ENCODE assay signal across 25 cellular contexts in the genomic region with DNA sequence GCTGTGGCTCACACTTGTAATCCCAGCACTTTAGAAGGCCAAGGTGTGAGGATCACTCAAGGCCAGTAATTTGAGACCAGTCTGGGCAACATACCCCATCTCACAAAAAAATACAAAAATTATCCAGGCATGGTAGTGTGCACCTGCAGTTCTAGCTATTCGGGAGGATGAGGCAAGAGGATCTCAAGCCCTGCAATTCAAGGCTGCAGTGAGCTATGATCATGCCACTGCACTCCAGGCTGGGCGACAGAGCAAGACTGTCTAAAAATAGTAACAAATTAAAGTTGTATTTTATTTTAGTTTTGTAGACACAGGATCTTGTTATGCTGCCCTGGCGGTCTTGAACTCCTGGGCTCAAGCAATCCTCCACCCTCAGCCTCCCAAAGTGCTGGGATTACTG. TPM values are rescaled to one million over a fixed set of nuclear protein-coding genes. Genes with fewer than 3 reads are reported as not detected.
A peak's percentile ranks its signal among the peaks of the same experiment; 100 is the strongest.
DNase-seq lines count a peak whose midpoint lies in the region; ATAC-seq and TF ChIP-seq lines count a peak whose summit lies in the region.
"Had no signal": no experiment of that assay in that cellular context is flagged by ENCODE, and none has a peak within 500 bp of the region (broad histone marks: within the 10 kb centered on the region; RNA-seq: fewer than 3 reads in every experiment).

No MANE protein-coding gene starts in this region.

- H3K27ac Mint-ChIP-seq in CD8-positive, alpha-beta memory T cell, result no peak overlapping the region
- H3K27ac Mint-ChIP-seq: activated CD8-positive, alpha-beta T cell treated with anti-CD3 and anti-CD28 coated beads, Interleukin-2, amount 10 ng/mL, durations not matched to agents 7 days and 5 days; activated naive CD8-positive, alpha-beta T cell treated with anti-CD3 and anti-CD28 coated beads, Interleukin-2, amount 50 U/mL, for 24 hours; CD4-positive, alpha-beta T cell; memory B cell had no signal

- no peak overlapping the region for H3K4me3 Mint-ChIP-seq in CD8-positive, alpha-beta memory T cell
- H3K4me3 Mint-ChIP-seq: activated CD8-positive, alpha-beta T cell treated with anti-CD3 and anti-CD28 coated beads, Interleukin-2, amount 10 ng/mL, durations not matched to agents 7 days and 5 days; activated naive CD8-positive, alpha-beta T cell treated with anti-CD3 and anti-CD28 coated beads, Interleukin-2, amount 50 U/mL, for 24 hours; CD4-positive, alpha-beta T cell; memory B cell had no signal

- no peak overlapping the region for H3K4me3 ChIP-seq in ascending aorta
- H3K4me3 ChIP-seq in right cardiac atrium (ENCODE audit: low read length), result no peak overlapping the region
- no peak overlapping the region for H3K4me3 ChIP-seq in subcutaneous abdominal adipose tissue (ENCODE audit: low read depth in 1 of 5, low read length in 5 of 5)
- H3K4me3 ChIP-seq in CD8-positive, alpha-beta memory T cell (ENCODE audit: low read length), result no peak overlapping the region

- peaks cover 0 to 13% (median 0%) of the 10 kb centered on the region in 3 donors for H3K36me3 Mint-ChIP-seq in CD8-positive, alpha-beta memory T cell

- CTCF ChIA-PET in CD8-positive, alpha-beta memory T cell (lab: Charles Lee), result no interaction called here

- peaks cover 0 to 7% (median 5%) of the 10 kb centered on the region in 5 donors for H3K9me3 Mint-ChIP-seq in CD8-positive, alpha-beta memory T cell

- TF ChIP-seq CTCF in ascending aorta (IDR thresholded peaks at IDR 0.05), result no peak

- H3K36me3 ChIP-seq in ascending aorta (no peaks in the 10 kb centered on the region), subcutaneous abdominal adipose tissue (ENCODE audit: control insufficient read depth in 5 of 5, insufficient read depth in 5 of 5, low read length in 5 of 5) (no peaks in the 10 kb centered on the region)
- H3K36me3 ChIP-seq in CD8-positive, alpha-beta memory T cell (ENCODE audit: insufficient read depth, low read length), result no peaks in the 10 kb centered on the region
- H3K36me3 ChIP-seq: neutrophil had no signal

- H3K4me1 ChIP-seq in ascending aorta (peaks cover 5 to 26% of the 10 kb centered on the region in 2 donors), right cardiac atrium (ENCODE audit: control insufficient read depth, insufficient read depth, low read length) (peaks cover 14% of the 10 kb centered on the region), subcutaneous abdominal adipose tissue (ENCODE audit: control insufficient read depth in 5 of 5, insufficient read depth in 5 of 5, low read length in 5 of 5) (peaks cover 0 to 37% (median 7%) of the 10 kb centered on the region in 5 donors)
- H3K4me1 ChIP-seq in CD8-positive, alpha-beta memory T cell (ENCODE audit: insufficient read depth, low read length), result no peaks in the 10 kb centered on the region

- peaks cover 0 to 8% (median 2%) of the 10 kb centered on the region in 3 donors for H3K4me1 Mint-ChIP-seq in CD8-positive, alpha-beta memory T cell

- no peaks in the 10 kb centered on the region for H3K27me3 Mint-ChIP-seq in CD8-positive, alpha-beta memory T cell
- H3K27me3 Mint-ChIP-seq: activated naive CD8-positive, alpha-beta T cell treated with anti-CD3 and anti-CD28 coated beads, Interleukin-2, amount 50 U/mL, for 24 hours; CD4-positive, alpha-beta T cell had no signal

- POLR2A ChIA-PET in CD8-positive, alpha-beta memory T cell (lab: Charles Lee), result no interaction called here

- no peaks in the 10 kb centered on the region for H3K9me3 ChIP-seq in ascending aorta
- H3K9me3 ChIP-seq in right cardiac atrium (ENCODE audit: control insufficient read depth, low read length), result no peaks in the 10 kb centered on the region
- no peaks in the 10 kb centered on the region for H3K9me3 ChIP-seq in subcutaneous abdominal adipose tissue (ENCODE audit: control insufficient read depth in 5 of 5, low read length in 5 of 5)
- H3K9me3 ChIP-seq in CD8-positive, alpha-beta memory T cell (ENCODE audit: low read length), result no peaks in the 10 kb centered on the region
- H3K9me3 ChIP-seq: neutrophil had no signal

- ATAC-seq in right cardiac atrium (no peak), HG02588 (IDR thresholded peaks at IDR 0.05; ENCODE audit: unreplicated experiment) (no peak), GM21717 (IDR thresholded peaks at IDR 0.05; ENCODE audit: unreplicated experiment) (no peak)
- ATAC-seq: activated CD8-positive, alpha-beta T cell treated with anti-CD3 and anti-CD28 coated beads, Interleukin-2, amount 10 ng/mL, durations not matched to agents 7 days and 5 days; activated naive CD8-positive, alpha-beta T cell treated with anti-CD3 and anti-CD28 coated beads, Interleukin-2, amount 50 U/mL, for 24 hours had no signal

- H3K27me3 ChIP-seq in ascending aorta (no peaks in the 10 kb centered on the region), right cardiac atrium (ENCODE audit: control insufficient read depth, insufficient read depth) (no peaks in the 10 kb centered on the region), subcutaneous abdominal adipose tissue (ENCODE audit: control insufficient read depth in 5 of 5, insufficient read depth in 4 of 5, low read length in 5 of 5) (no peaks in the 10 kb centered on the region)
- H3K27me3 ChIP-seq in CD8-positive, alpha-beta memory T cell (ENCODE audit: insufficient read depth, low read length, poor library complexity, severe bottlenecking), result no peaks in the 10 kb centered on the region
- H3K27me3 ChIP-seq: neutrophil had no signal

- intact Hi-C loops in ascending aorta (cut with DNase I), result no loop called here
- intact Hi-C loops in right cardiac atrium (cut with DNase I), result loop anchor here in 1 of 4 donors (10.0 kb wide), 1 partner anchor 46 kb away; no protein-coding TSS in a partner anchor

- 73% methylated on average over 3 of the region's 3 CpGs for WGBS in right cardiac atrium

- peak overlapping the region; percentile 80 to 81 for H3K27ac ChIP-seq in ascending aorta
- peak overlapping the region; percentile 18 for H3K27ac ChIP-seq in right cardiac atrium (ENCODE audit: low read length)
- peak overlapping the region; percentile 13 for H3K27ac ChIP-seq in subcutaneous abdominal adipose tissue (ENCODE audit: low read depth, low read length)
- no peak overlapping the region for H3K27ac ChIP-seq in CD8-positive, alpha-beta memory T cell (ENCODE audit: low read depth, low read length)
- H3K27ac ChIP-seq: neutrophil had no signal

- peak; percentile 23 for DNase-seq in NAMALWA (ENCODE audit: low spot score)
- DNase-seq in ascending aorta (ENCODE audit: low spot score in 2 of 2), result no peak
- no peak for DNase-seq in right cardiac atrium
- no peak for DNase-seq in AML-193 (lab: John Stamatoyannopoulos, UW)
- no peak for DNase-seq in CD8-positive, alpha-beta memory T cell
- DNase-seq: activated CD4-positive, CD25-positive, alpha-beta regulatory T cell treated with anti-CD3 and anti-CD28 coated beads, Interleukin-2, amount 50 U/mL, for 72 hours; activated CD8-positive, alpha-beta T cell treated with anti-CD3 and anti-CD28 coated beads, Interleukin-2, amount 10 ng/mL, durations not matched to agents 7 days and 5 days; activated gamma-delta T cell; activated naive CD8-positive, alpha-beta T cell treated with anti-CD3 and anti-CD28 coated beads, Interleukin-2, amount 50 U/mL, for 24 hours; CD4-positive, alpha-beta T cell; DMS 273 treated with DMSO at 0.1 percent for 48 hours; GF-D8; islet precursor cell; NCI-H187 treated with DMSO at 0.1 percent for 48 hours; NCI-H226; NCI-H774; SHP77 treated with DMSO at 0.1 percent for 48 hours; stimulated activated CD4-positive, alpha-beta T cell treated with anti-CD3 and anti-CD28 coated beads, Interleukin-12 subunit alpha, Interleukin-12 subunit beta, amount 100 ng/mL, for 4 hours had no signal

- H3K9ac ChIP-seq in subcutaneous abdominal adipose tissue (ENCODE audit: low read length in 5 of 5), result no peak overlapping the region

RNA-seq across cellular contexts. Expression of gene USP31, which starts 18.2 kb away (rescaled TPM):
- total RNA-seq in ascending aorta, result 6.2 TPM
- total RNA-seq in right cardiac atrium, result 10 to 100 TPM; 34.3 to 44.0 (median 37.3) TPM
- 12.8 TPM for polyA plus RNA-seq in right cardiac atrium
- total RNA-seq in CD8-positive, alpha-beta memory T cell, result 1 to 10 TPM; 8.2 to 9.7 TPM
- polyA plus RNA-seq in CD8-positive, alpha-beta memory T cell, result 0.87 TPM

RNA-seq across cellular contexts. Expression of gene SCNN1G, which starts 51.5 kb away (rescaled TPM):
- total RNA-seq in ascending aorta (not detected), right cardiac atrium (not detected)
- polyA plus RNA-seq in right cardiac atrium, result 0.05 TPM
- not detected for total RNA-seq in CD8-positive, alpha-beta memory T cell
- not detected for polyA plus RNA-seq in CD8-positive, alpha-beta memory T cell
- total RNA-seq: activated CD8-positive, alpha-beta T cell treated with anti-CD3 and anti-CD28 coated beads, Interleukin-2, amount 10 ng/mL, durations not matched to agents 7 days and 5 days; CD4-positive, alpha-beta T cell; myocyte; renal cortical epithelial cell had no signal
